1 cellular context compared by ENCODE assay signal in genomic region chr11:69409812-69410645, GRCh38.
TF ChIP-seq lines count a peak whose summit lies in the region.

No MANE protein-coding gene starts in this region.

TF ChIP-seq in K562, 482 proteins besides CTCF, POLR2A, EP300 and RAD21 (continued from another document and continues in another):
- TF ChIP-seq NEUROD1 (IDR thresholded peaks at IDR 0.05; ENCODE audit: borderline replicate concordance, low read depth, low read length, partially characterized antibody), result peak; percentile 61
- peak; percentile 92 for TF ChIP-seq ARID1B (IDR thresholded peaks at IDR 0.05)
- peak; percentile 87 for TF ChIP-seq NCOR1 (IDR thresholded peaks at IDR 0.05)
- TF ChIP-seq SMAD4 (CRISPR knock-in tag; conservative IDR thresholded peaks at IDR 0.05), result peak; percentile 53
- TF ChIP-seq FOXM1 (IDR thresholded peaks at IDR 0.05; ENCODE audit: low read depth), result peak; percentile 21; the same call in 1 of the 2 replicates
- no peak for TF ChIP-seq FOXM1 (CRISPR knock-in tag; IDR thresholded peaks at IDR 0.05; ENCODE audit: low read depth)
- peak; percentile 6 for TF ChIP-seq MEIS2 (IDR thresholded peaks at IDR 0.05; ENCODE audit: partially characterized antibody)
- no peak for TF ChIP-seq ATF1 (CRISPR knock-in tag; IDR thresholded peaks at IDR 0.05)
- TF ChIP-seq ATF1 (tag; IDR thresholded peaks at IDR 0.05), result peak; percentile 37
- TF ChIP-seq PHTF2 (CRISPR knock-in tag; IDR thresholded peaks at IDR 0.05), result no peak
- TF ChIP-seq NFIC (IDR thresholded peaks at IDR 0.05), result peak; percentile 90
- 0 out of 2 replicates have a peak, but pooled peaks have one; percentile 18 for TF ChIP-seq THRB (CRISPR knock-in tag; conservative IDR thresholded peaks at IDR 0.05)
- TF ChIP-seq TBL1XR1 (IDR thresholded peaks at IDR 0.05; ENCODE audit: low read length in 2 of 2), result peak in 1 of 2 experiments; percentile 52; a peak in 1 of 4 replicates
- TF ChIP-seq EWSR1 (IDR thresholded peaks at IDR 0.05; ENCODE audit: borderline replicate concordance, low read depth, partially characterized antibody), result no peak
- peak; percentile 65; the same call in 1 of the 2 replicates for TF ChIP-seq NCOA1 (IDR thresholded peaks at IDR 0.05; ENCODE audit: low read depth)
- TF ChIP-seq NBN (IDR thresholded peaks at IDR 0.05; ENCODE audit: low read depth), result peak; percentile 58; the same call in 1 of the 2 replicates
- TF ChIP-seq ZNF175 (CRISPR knock-in tag; IDR thresholded peaks at IDR 0.05; ENCODE audit: low read depth), result no peak
- peak in 1 of 2 experiments; percentile 53; a peak in 1 of 4 replicates for TF ChIP-seq MLLT1 (IDR thresholded peaks at IDR 0.05)
- TF ChIP-seq TSC22D4 (tag; IDR thresholded peaks at IDR 0.05), result no peak
- peak; percentile 23; the same call in 1 of the 2 replicates for TF ChIP-seq BCOR (IDR thresholded peaks at IDR 0.05)
- no peak; the same call in 1 of the 2 replicates for TF ChIP-seq SMARCC2 (IDR thresholded peaks at IDR 0.05; ENCODE audit: low read depth)
- no peak for TF ChIP-seq HNRNPLL (IDR thresholded peaks at IDR 0.05; ENCODE audit: low read depth, low read length, poor library complexity, severe bottlenecking)
- TF ChIP-seq SMARCE1 (IDR thresholded peaks at IDR 0.05), result peak; percentile 85
- peak; percentile 65 for TF ChIP-seq BRD9 (IDR thresholded peaks at IDR 0.05; ENCODE audit: low read depth, partially characterized antibody)
- 0 out of 2 replicates have a peak, but pooled peaks have one; percentile 56 for TF ChIP-seq GATAD2B (IDR thresholded peaks at IDR 0.05; ENCODE audit: borderline replicate concordance)
- TF ChIP-seq HDAC2 (IDR thresholded peaks at IDR 0.05), result peak; percentile 73
- TF ChIP-seq ZNF197 (CRISPR knock-in tag; IDR thresholded peaks at IDR 0.05; ENCODE audit: low read depth), result no peak
- 0 out of 4 replicates have a peak, but pooled peaks of 1 of the 2 experiments have one; percentile 45 for TF ChIP-seq KDM4B (IDR thresholded peaks at IDR 0.05; ENCODE audit: borderline replicate concordance in 2 of 2, low read depth in 1 of 2)
- no peak for TF ChIP-seq POLR2H (tag; IDR thresholded peaks at IDR 0.05; ENCODE audit: low read depth)
- TF ChIP-seq KLF6 (CRISPR knock-in tag; IDR thresholded peaks at IDR 0.05; ENCODE audit: borderline replicate concordance), result peak; percentile 22; the same call in 1 of the 2 replicates
- TF ChIP-seq SPI1 (IDR thresholded peaks at IDR 0.05; ENCODE audit: borderline replicate concordance, low read depth, low read length), result 0 out of 2 replicates have a peak, but pooled peaks have one; percentile 35
- TF ChIP-seq E2F6 (IDR thresholded peaks at IDR 0.05; ENCODE audit: borderline replicate concordance in 1 of 2, extremely low read depth in 1 of 2, insufficient read depth in 1 of 2, insufficient read length in 1 of 2, low read depth in 1 of 2, low read length in 1 of 2, poor library complexity in 1 of 2, severe bottlenecking in 1 of 2), result peak in 1 of 2 experiments; percentile 28
- TF ChIP-seq KLF16 (IDR thresholded peaks at IDR 0.05), result peak; percentile 63; the same call in 1 of the 2 replicates
- peak; percentile 42; the same call in 1 of the 2 replicates for TF ChIP-seq BHLHE40 (IDR thresholded peaks at IDR 0.05; ENCODE audit: low read length)
- TF ChIP-seq MYNN (IDR thresholded peaks at IDR 0.05), result peak; percentile 30; the same call in 1 of the 2 replicates
- TF ChIP-seq MYNN (CRISPR knock-in tag; IDR thresholded peaks at IDR 0.05), result no peak
- TF ChIP-seq JUND (IDR thresholded peaks at IDR 0.05; ENCODE audit: borderline replicate concordance, low read depth, low read length), result peak; percentile 72; the same call in 1 of the 2 replicates
- TF ChIP-seq JUND (tag; IDR thresholded peaks at IDR 0.05; ENCODE audit: borderline replicate concordance, low read depth, low read length), result peak; percentile 65; the same call in 1 of the 3 replicates
- TF ChIP-seq GATA2 (CRISPR knock-in tag; IDR thresholded peaks at IDR 0.05), result peak; percentile 39; the same call in 1 of the 2 replicates
- TF ChIP-seq TBP (optimal IDR thresholded peaks at IDR 0.05; ENCODE audit: low read depth, low read length), result peak; percentile 46
- TF ChIP-seq ZNF639 (CRISPR knock-in tag; conservative IDR thresholded peaks at IDR 0.05 in 1 of 2, IDR thresholded peaks at IDR 0.05 in 1 of 2), result 0 out of 4 replicates have a peak, but pooled peaks of 1 of the 2 experiments have one; percentile 10
- TF ChIP-seq ZFP30 (CRISPR knock-in tag; IDR thresholded peaks at IDR 0.05; ENCODE audit: borderline replicate concordance), result no peak
- 0 out of 3 replicates have a peak, but pooled peaks of 1 of the 2 experiments have one; percentile 36 for TF ChIP-seq CBX3 (IDR thresholded peaks at IDR 0.05; ENCODE audit: borderline replicate concordance in 1 of 2, low read length in 2 of 2)
- TF ChIP-seq TEAD1 (CRISPR knock-in tag; IDR thresholded peaks at IDR 0.05), result peak in 1 of 2 experiments; percentile 60; a peak in 1 of 4 replicates
- peak; percentile 40 to 77; a peak in 3 of 4 replicates for TF ChIP-seq TRIM24 (IDR thresholded peaks at IDR 0.05)
- TF ChIP-seq HDAC3 (IDR thresholded peaks at IDR 0.05; ENCODE audit: borderline replicate concordance, partially characterized antibody), result peak; percentile 33
- peak; percentile 22; the same call in 1 of the 2 replicates for TF ChIP-seq MTA2 (IDR thresholded peaks at IDR 0.05; ENCODE audit: low read depth)
- no peak for TF ChIP-seq DIDO1 (tag; IDR thresholded peaks at IDR 0.05; ENCODE audit: low read depth)
- no peak for TF ChIP-seq FOXJ2 (tag; IDR thresholded peaks at IDR 0.05)
- TF ChIP-seq TAL1 (IDR thresholded peaks at IDR 0.05), result peak; percentile 73
- TF ChIP-seq DPF2 (IDR thresholded peaks at IDR 0.05), result peak; percentile 94
- 0 out of 4 replicates have a peak, but pooled peaks of 1 of the 2 experiments have one; percentile 51 for TF ChIP-seq MNT (conservative IDR thresholded peaks at IDR 0.05)
- TF ChIP-seq SMARCA4 (IDR thresholded peaks at IDR 0.05), result peak; percentile 91
- 0 out of 2 replicates have a peak, but pooled peaks have one; percentile 36 for TF ChIP-seq GATAD2A (IDR thresholded peaks at IDR 0.05)
- TF ChIP-seq MBD2 (IDR thresholded peaks at IDR 0.05; ENCODE audit: borderline replicate concordance, low read depth), result peak; percentile 39; the same call in 1 of the 2 replicates
- TF ChIP-seq VEZF1 (CRISPR knock-in tag; IDR thresholded peaks at IDR 0.05), result peak; percentile 89
- TF ChIP-seq TEAD4 (IDR thresholded peaks at IDR 0.05; ENCODE audit: low read length), result peak; percentile 76
- no peak for TF ChIP-seq TEAD4 (CRISPR knock-in tag; IDR thresholded peaks at IDR 0.05; ENCODE audit: borderline replicate concordance)
- TF ChIP-seq ZBTB26 (CRISPR knock-in tag; IDR thresholded peaks at IDR 0.05), result peak; percentile 13; the same call in 1 of the 2 replicates
- TF ChIP-seq CBFA2T3 (IDR thresholded peaks at IDR 0.05), result peak; percentile 90
- TF ChIP-seq RCOR1 (IDR thresholded peaks at IDR 0.05; ENCODE audit: borderline replicate concordance in 1 of 2, low read depth in 2 of 2, low read length in 2 of 2), result peak in 1 of 2 experiments; percentile 89; a peak in 2 of 4 replicates
- TF ChIP-seq LCOR (CRISPR knock-in tag; IDR thresholded peaks at IDR 0.05), result no peak
